ENCODE assay signal across 8 cellular contexts in genomic region chr9:114588150-114588663, GRCh38.
A peak's percentile ranks its signal among the peaks of the same experiment; 100 is the strongest.
DNase-seq lines count a peak whose midpoint lies in the region; ATAC-seq and TF ChIP-seq lines count a peak whose summit lies in the region.

No MANE protein-coding gene starts in this region.

- no peaks in the 10 kb centered on the region for H3K27me3 ChIP-seq in BLaER1 treated with 17β-estradiol and CSF1 and Interleukin-3, amounts not matched to agents 10 nM and 100 nM
- H3K27me3 ChIP-seq in HL-60 (ENCODE audit: insufficient read depth, poor library complexity, severe bottlenecking), result no peaks in the 10 kb centered on the region
- no peaks in the 10 kb centered on the region for H3K27me3 ChIP-seq in iPS-20b (ENCODE audit: insufficient read depth, low read length)

- peaks cover 6 to 24% (median 14%) of the 10 kb centered on the region in 11 experiments for H3K36me3 ChIP-seq in BLaER1 treated with 17β-estradiol and CSF1 and Interleukin-3, amounts not matched to agents 10 nM and 100 nM
- peaks cover 20% of the 10 kb centered on the region for H3K36me3 ChIP-seq in iPS-20b (ENCODE audit: insufficient read depth, low read depth, low read length)

- H3K4me2 ChIP-seq in BLaER1 treated with 17β-estradiol and CSF1 and Interleukin-3, amounts not matched to agents 10 nM and 100 nM, result peak overlapping the region; percentile 87 to 98 (median 94)

- no peaks in the 10 kb centered on the region for H3K9me3 Mint-ChIP-seq in stimulated activated naive B cell treated with anti-CD40 and anti-IgM and Interleukin-4, amounts not matched to agents 10 μg/mL and 1 μg/mL and 100 μg/mL, for 72 hours

- H3K36me3 Mint-ChIP-seq in stimulated activated naive B cell treated with anti-CD40 and anti-IgM and Interleukin-4, amounts not matched to agents 10 μg/mL and 1 μg/mL and 100 μg/mL, for 72 hours, result peaks cover 22 to 38% of the 10 kb centered on the region in 2 donors

- H3K4me1 Mint-ChIP-seq in stimulated activated naive B cell treated with anti-CD40 and anti-IgM and Interleukin-4, amounts not matched to agents 10 μg/mL and 1 μg/mL and 100 μg/mL, for 72 hours, result peaks cover 38 to 53% of the 10 kb centered on the region in 2 donors

- peaks cover 48 to 63% (median 51%) of the 10 kb centered on the region in 10 experiments for H3K4me1 ChIP-seq in BLaER1 treated with 17β-estradiol and CSF1 and Interleukin-3, amounts not matched to agents 10 nM and 100 nM
- H3K4me1 ChIP-seq in iPS-20b (ENCODE audit: insufficient read depth, low read length), result peaks cover 17% of the 10 kb centered on the region

- peak overlapping the region; percentile 99 to 100 for H3K4me3 Mint-ChIP-seq in stimulated activated naive B cell treated with anti-CD40 and anti-IgM and Interleukin-4, amounts not matched to agents 10 μg/mL and 1 μg/mL and 100 μg/mL, for 72 hours

- H3K9ac ChIP-seq in BLaER1 treated with 17β-estradiol and CSF1 and Interleukin-3, amounts not matched to agents 10 nM and 100 nM, result peak overlapping the region; percentile 93 to 99 (median 97)
- peak overlapping the region; percentile 99 for H3K9ac ChIP-seq in iPS-20b (ENCODE audit: low read depth, low read length)

- peak overlapping the region; percentile 73 to 97 (median 91) for H3K4me3 ChIP-seq in BLaER1 treated with 17β-estradiol and CSF1 and Interleukin-3, amounts not matched to agents 10 nM and 100 nM
- H3K4me3 ChIP-seq in HL-60 (replicated peaks; ENCODE audit: insufficient read depth, low read length) (peak overlapping the region; percentile 90), iPS-20b (ENCODE audit: low read length) (peak overlapping the region; percentile 100)

- DNase-seq in HL-60 (ENCODE audit: low read depth in 1 of 2, low spot score in 1 of 2) (peak in 1 of 2 experiments; percentile 52), globus pallidus (ENCODE audit: low spot score) (no peak), NCI-H2171 treated with DMSO at 0.1 percent for 48 hours (lab: John Stamatoyannopoulos, UW) (no peak)
- no peak for DNase-seq in stimulated activated naive B cell treated with anti-CD40 and anti-IgM and Interleukin-4, amounts not matched to agents 10 μg/mL and 1 μg/mL and 100 μg/mL, for 72 hours

- peaks cover 17 to 52% (median 48%) of the 10 kb centered on the region in 11 experiments; a peak in 17 of 22 replicates for H4K20me1 ChIP-seq in BLaER1 treated with 17β-estradiol and CSF1 and Interleukin-3, amounts not matched to agents 10 nM and 100 nM

- no peak for TF ChIP-seq CTCF in HL-60 (IDR thresholded peaks at IDR 0.05; ENCODE audit: insufficient read depth, low read length)

- H3K27me3 Mint-ChIP-seq in stimulated activated naive B cell treated with anti-CD40 and anti-IgM and Interleukin-4, amounts not matched to agents 10 μg/mL and 1 μg/mL and 100 μg/mL, for 72 hours, result no peaks in the 10 kb centered on the region

- peak overlapping the region; percentile 100 for H3K27ac Mint-ChIP-seq in stimulated activated naive B cell treated with anti-CD40 and anti-IgM and Interleukin-4, amounts not matched to agents 10 μg/mL and 1 μg/mL and 100 μg/mL, for 72 hours

- H3K9me3 ChIP-seq in BLaER1 treated with 17β-estradiol and CSF1 and Interleukin-3, amounts not matched to agents 10 nM and 100 nM (replicated peaks in 1 of 11), result no peaks in the 10 kb centered on the region
- H3K9me3 ChIP-seq in iPS-20b (ENCODE audit: insufficient read depth, low read depth, low read length), result no peaks in the 10 kb centered on the region; the same call in 1 of the 2 replicates

- H3K27ac ChIP-seq in BLaER1 treated with 17β-estradiol and CSF1 and Interleukin-3, amounts not matched to agents 10 nM and 100 nM, result peak overlapping the region; percentile 95 to 99 (median 97)
- H3K27ac ChIP-seq in HL-60 (replicated peaks) (peak overlapping the region; percentile 91), angular gyrus (ENCODE audit: low read depth, low read length) (peak overlapping the region; percentile 92), iPS-20b (ENCODE audit: low read length) (peak overlapping the region; percentile 93)

- ATAC-seq in stimulated activated naive B cell treated with anti-CD40 and anti-IgM and Interleukin-4, amounts not matched to agents 10 μg/mL and 1 μg/mL and 100 μg/mL, for 72 hours (replicated peaks), result no peak
- no peak for ATAC-seq in GM18867 (IDR thresholded peaks at IDR 0.05; ENCODE audit: unreplicated experiment)
